In genomic region chr9:130590305-130590704, GRCh38 we compare ENCODE assay signal across 15 cellular contexts.
"Had no signal": no experiment of that assay in that cellular context is flagged by ENCODE, and none has a peak within 500 bp of the region (broad histone marks: within the 10 kb centered on the region; RNA-seq: fewer than 3 reads in every experiment).

No MANE protein-coding gene starts in this region.

- H3K9me3 Mint-ChIP-seq: nephron; stimulated activated naive CD8-positive, alpha-beta T cell treated with anti-CD3 and anti-CD28 coated beads, Interleukin-15, amount 100 ng/mL, for 72 hours had no signal

- H3K27me3 Mint-ChIP-seq: stimulated activated naive CD8-positive, alpha-beta T cell treated with anti-CD3 and anti-CD28 coated beads, Interleukin-15, amount 100 ng/mL, for 72 hours had no signal

- H3K27ac Mint-ChIP-seq: stimulated activated naive CD8-positive, alpha-beta T cell treated with anti-CD3 and anti-CD28 coated beads, Interleukin-15, amount 100 ng/mL, for 72 hours had no signal

- DNase-seq: activated naive CD4-positive, alpha-beta T cell; activated T-cell treated with anti-CD3 and anti-CD28 coated beads for 4 hours; central memory CD4-positive, alpha-beta T cell; colonic mucosa; esophagus squamous epithelium; lower lobe of right lung; nucleus accumbens; spleen; stimulated activated naive CD8-positive, alpha-beta T cell treated with anti-CD3 and anti-CD28 coated beads, Interleukin-15, amount 100 ng/mL, for 72 hours; T-helper 2 cell; upper lobe of right lung had no signal

- H3K4me1 ChIP-seq: colonic mucosa, lower lobe of right lung, prostate gland, upper lobe of right lung had no signal

- H3K4me3 Mint-ChIP-seq: nephron; stimulated activated naive CD8-positive, alpha-beta T cell treated with anti-CD3 and anti-CD28 coated beads, Interleukin-15, amount 100 ng/mL, for 72 hours had no signal

- H3K27ac ChIP-seq: colonic mucosa, esophagus squamous epithelium, lower lobe of right lung, prostate gland, spleen, upper lobe of right lung had no signal

- H3K27me3 ChIP-seq: colonic mucosa, esophagus squamous epithelium, spleen, upper lobe of right lung had no signal

- H3K4me3 ChIP-seq: colonic mucosa, esophagus squamous epithelium, lower lobe of right lung, prostate gland, spleen, upper lobe of right lung had no signal

- ATAC-seq: activated CD4-positive, CD25-positive, alpha-beta regulatory T cell treated with anti-CD3 and anti-CD28 coated beads, Interleukin-2, amount 50 U/mL, for 24 hours; lower lobe of right lung; sciatic nerve; stimulated activated naive CD8-positive, alpha-beta T cell treated with anti-CD3 and anti-CD28 coated beads, Interleukin-15, amount 100 ng/mL, for 72 hours; upper lobe of right lung had no signal

- H3K36me3 ChIP-seq: colonic mucosa, prostate gland had no signal

- H3K9me3 ChIP-seq: colonic mucosa, esophagus squamous epithelium, lower lobe of right lung, prostate gland, spleen, upper lobe of right lung had no signal
